1 cellular context compared by ENCODE assay signal in the genomic region with DNA sequence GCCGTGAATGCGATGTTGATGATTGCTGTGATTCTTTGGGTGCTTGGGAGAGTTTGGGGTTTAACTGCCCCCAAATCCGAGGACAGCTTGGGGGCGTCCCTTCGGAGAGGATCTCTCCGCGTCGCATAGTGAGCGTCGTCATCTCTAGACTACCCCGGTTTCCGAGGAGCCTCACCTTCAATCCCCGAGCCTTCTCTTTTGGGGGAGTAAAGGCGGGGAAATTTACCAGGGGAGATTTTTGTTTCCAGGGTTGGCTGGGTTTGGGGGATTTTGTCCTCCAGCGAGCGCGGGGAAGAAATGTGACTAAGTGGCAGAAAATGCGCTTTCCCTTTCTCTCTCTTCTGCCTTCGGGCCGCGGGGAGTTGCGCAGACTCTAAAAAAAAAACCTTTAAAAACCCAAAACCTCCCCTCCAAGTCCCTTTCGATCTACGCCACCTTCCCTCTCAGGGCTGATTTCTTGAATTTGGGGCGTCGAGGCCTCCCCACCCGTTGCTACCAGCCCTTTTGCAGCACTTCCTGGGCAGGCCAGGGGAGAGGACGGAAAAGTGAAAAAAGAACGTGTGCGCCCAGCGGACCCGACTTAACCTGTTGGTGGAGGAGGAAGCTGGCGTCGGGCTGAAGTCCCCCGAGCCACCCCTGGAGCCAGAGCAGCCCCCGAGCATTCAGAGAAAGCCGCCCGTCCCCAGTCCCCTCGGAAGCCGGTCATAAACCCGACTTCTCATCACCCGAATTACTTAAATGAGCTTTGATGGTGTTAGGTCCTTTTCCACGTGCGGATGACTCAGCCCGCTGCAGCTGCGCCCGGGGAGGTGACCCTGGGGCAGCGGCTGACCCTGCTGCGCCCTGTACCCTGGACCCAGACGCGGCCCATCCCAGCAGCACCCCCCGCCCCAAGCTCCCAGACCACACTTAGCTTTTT.
A peak's percentile ranks its signal among the peaks of the same experiment; 100 is the strongest.
TF ChIP-seq lines count a peak whose summit lies in the region.

No MANE protein-coding gene starts in this region.

TF ChIP-seq in HepG2, 621 proteins besides CTCF, POLR2A, EP300 and RAD21 (continued from another document and continues in another):
- TF ChIP-seq, protein P1, sequence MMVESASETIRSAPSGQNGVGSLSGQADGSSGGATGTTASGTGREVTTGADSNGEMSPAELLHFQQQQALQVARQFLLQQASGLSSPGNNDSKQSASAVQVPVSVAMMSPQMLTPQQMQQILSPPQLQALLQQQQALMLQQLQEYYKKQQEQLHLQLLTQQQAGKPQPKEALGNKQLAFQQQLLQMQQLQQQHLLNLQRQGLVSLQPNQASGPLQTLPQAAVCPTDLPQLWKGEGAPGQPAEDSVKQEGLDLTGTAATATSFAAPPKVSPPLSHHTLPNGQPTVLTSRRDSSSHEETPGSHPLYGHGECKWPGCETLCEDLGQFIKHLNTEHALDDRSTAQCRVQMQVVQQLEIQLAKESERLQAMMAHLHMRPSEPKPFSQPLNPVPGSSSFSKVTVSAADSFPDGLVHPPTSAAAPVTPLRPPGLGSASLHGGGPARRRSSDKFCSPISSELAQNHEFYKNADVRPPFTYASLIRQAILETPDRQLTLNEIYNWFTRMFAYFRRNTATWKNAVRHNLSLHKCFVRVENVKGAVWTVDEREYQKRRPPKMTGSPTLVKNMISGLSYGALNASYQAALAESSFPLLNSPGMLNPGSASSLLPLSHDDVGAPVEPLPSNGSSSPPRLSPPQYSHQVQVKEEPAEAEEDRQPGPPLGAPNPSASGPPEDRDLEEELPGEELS (CRISPR knock-in tag; IDR thresholded peaks at IDR 0.05), result peak; percentile 61
- TF ChIP-seq, protein P2, sequence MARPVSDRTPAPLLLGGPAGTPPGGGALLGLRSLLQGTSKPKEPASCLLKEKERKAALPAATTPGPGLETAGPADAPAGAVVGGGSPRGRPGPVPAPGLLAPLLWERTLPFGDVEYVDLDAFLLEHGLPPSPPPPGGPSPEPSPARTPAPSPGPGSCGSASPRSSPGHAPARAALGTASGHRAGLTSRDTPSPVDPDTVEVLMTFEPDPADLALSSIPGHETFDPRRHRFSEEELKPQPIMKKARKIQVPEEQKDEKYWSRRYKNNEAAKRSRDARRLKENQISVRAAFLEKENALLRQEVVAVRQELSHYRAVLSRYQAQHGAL (CRISPR knock-in tag; IDR thresholded peaks at IDR 0.05; ENCODE audit: not compliant biosample characterization), result no peak
- TF ChIP-seq ARID2 (CRISPR knock-in tag; IDR thresholded peaks at IDR 0.05; ENCODE audit: borderline replicate concordance), result no peak
- TF ChIP-seq, protein P3, sequence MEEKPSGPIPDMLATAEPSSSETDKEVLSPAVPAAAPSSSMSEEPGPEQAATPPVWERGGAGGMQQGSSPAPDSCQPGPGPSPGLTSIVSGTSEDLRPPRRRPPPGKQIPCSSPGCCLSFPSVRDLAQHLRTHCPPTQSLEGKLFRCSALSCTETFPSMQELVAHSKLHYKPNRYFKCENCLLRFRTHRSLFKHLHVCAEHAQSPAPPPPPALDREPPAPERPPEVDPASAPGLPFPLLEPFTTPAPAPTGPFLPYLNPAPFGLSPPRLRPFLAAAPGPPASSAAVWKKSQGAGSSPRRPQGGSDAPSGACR (CRISPR knock-in tag; IDR thresholded peaks at IDR 0.05), result peak; percentile 66; the same call in 1 of the 2 replicates
- TF ChIP-seq THAP11 (CRISPR knock-in tag; IDR thresholded peaks at IDR 0.05), result 0 out of 2 replicates have a peak, but pooled peaks have one; percentile 21
- TF ChIP-seq SCMH1 (CRISPR knock-in tag; IDR thresholded peaks at IDR 0.05; ENCODE audit: borderline replicate concordance), result no peak
- TF ChIP-seq TEF (CRISPR knock-in tag; IDR thresholded peaks at IDR 0.05), result no peak
- 0 out of 2 replicates have a peak, but pooled peaks have one; percentile 65 for TF ChIP-seq TGIF2 (CRISPR knock-in tag; IDR thresholded peaks at IDR 0.05)
- TF ChIP-seq ELF1 (CRISPR knock-in tag; IDR thresholded peaks at IDR 0.05), result 0 out of 2 replicates have a peak, but pooled peaks have one; percentile 26
- TF ChIP-seq ZNF670 (CRISPR knock-in tag; IDR thresholded peaks at IDR 0.05; ENCODE audit: borderline replicate concordance), result 0 out of 2 replicates have a peak, but pooled peaks have one; percentile 59
- TF ChIP-seq ATF4 (CRISPR knock-in tag; IDR thresholded peaks at IDR 0.05), result no peak
- TF ChIP-seq HNRNPLL (IDR thresholded peaks at IDR 0.05; ENCODE audit: low read depth, low read length, poor library complexity, severe bottlenecking), result peak; percentile 71
- TF ChIP-seq HNF4A (CRISPR knock-in tag; IDR thresholded peaks at IDR 0.05), result peak; percentile 92
- TF ChIP-seq, protein P4, sequence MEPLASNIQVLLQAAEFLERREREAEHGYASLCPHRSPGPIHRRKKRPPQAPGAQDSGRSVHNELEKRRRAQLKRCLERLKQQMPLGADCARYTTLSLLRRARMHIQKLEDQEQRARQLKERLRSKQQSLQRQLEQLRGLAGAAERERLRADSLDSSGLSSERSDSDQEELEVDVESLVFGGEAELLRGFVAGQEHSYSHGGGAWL (CRISPR knock-in tag; IDR thresholded peaks at IDR 0.05), result peak; percentile 18; the same call in 1 of the 2 replicates
- no peak for TF ChIP-seq RERE (CRISPR knock-in tag; IDR thresholded peaks at IDR 0.05; ENCODE audit: low read depth)
- TF ChIP-seq MYNN (CRISPR knock-in tag; IDR thresholded peaks at IDR 0.05; ENCODE audit: low read depth), result no peak
- no peak for TF ChIP-seq ZNF879 (CRISPR knock-in tag; IDR thresholded peaks at IDR 0.05)
- no peak for TF ChIP-seq ZNF260 (CRISPR knock-in tag; IDR thresholded peaks at IDR 0.05; ENCODE audit: borderline replicate concordance, low read depth)
- peak; percentile 62; the same call in 1 of the 2 replicates for TF ChIP-seq YEATS4 (CRISPR knock-in tag; IDR thresholded peaks at IDR 0.05; ENCODE audit: borderline replicate concordance)
- peak; percentile 78; the same call in 1 of the 2 replicates for TF ChIP-seq DMAP1 (CRISPR knock-in tag; IDR thresholded peaks at IDR 0.05)
- peak; percentile 81; the same call in 1 of the 2 replicates for TF ChIP-seq THRA (CRISPR knock-in tag; IDR thresholded peaks at IDR 0.05; ENCODE audit: borderline replicate concordance)
- no peak for TF ChIP-seq ZNF639 (CRISPR knock-in tag; conservative IDR thresholded peaks at IDR 0.05)
- peak; percentile 84 for TF ChIP-seq ZGPAT (CRISPR knock-in tag; IDR thresholded peaks at IDR 0.05)
- no peak for TF ChIP-seq FIP1L1 (IDR thresholded peaks at IDR 0.05; ENCODE audit: borderline replicate concordance, insufficient read depth, low read depth, low read length)
- no peak for TF ChIP-seq ONECUT2 (CRISPR knock-in tag; IDR thresholded peaks at IDR 0.05)
- TF ChIP-seq ZNF792 (CRISPR knock-in tag; IDR thresholded peaks at IDR 0.05), result 0 out of 2 replicates have a peak, but pooled peaks have one; percentile 53
- peak; percentile 91 for TF ChIP-seq NR2F6 (IDR thresholded peaks at IDR 0.05)
- peak; percentile 98 for TF ChIP-seq NR2F6 (CRISPR knock-in tag; IDR thresholded peaks at IDR 0.05)
- TF ChIP-seq RXRB (CRISPR knock-in tag; IDR thresholded peaks at IDR 0.05; ENCODE audit: borderline replicate concordance), result peak; percentile 88
- peak; percentile 16; the same call in 1 of the 2 replicates for TF ChIP-seq ZNF501 (CRISPR knock-in tag; IDR thresholded peaks at IDR 0.05)
- no peak for TF ChIP-seq ZNF343 (CRISPR knock-in tag; IDR thresholded peaks at IDR 0.05)
